Comparison of ENCODE assay signal across 7 cellular contexts in the genomic region with DNA sequence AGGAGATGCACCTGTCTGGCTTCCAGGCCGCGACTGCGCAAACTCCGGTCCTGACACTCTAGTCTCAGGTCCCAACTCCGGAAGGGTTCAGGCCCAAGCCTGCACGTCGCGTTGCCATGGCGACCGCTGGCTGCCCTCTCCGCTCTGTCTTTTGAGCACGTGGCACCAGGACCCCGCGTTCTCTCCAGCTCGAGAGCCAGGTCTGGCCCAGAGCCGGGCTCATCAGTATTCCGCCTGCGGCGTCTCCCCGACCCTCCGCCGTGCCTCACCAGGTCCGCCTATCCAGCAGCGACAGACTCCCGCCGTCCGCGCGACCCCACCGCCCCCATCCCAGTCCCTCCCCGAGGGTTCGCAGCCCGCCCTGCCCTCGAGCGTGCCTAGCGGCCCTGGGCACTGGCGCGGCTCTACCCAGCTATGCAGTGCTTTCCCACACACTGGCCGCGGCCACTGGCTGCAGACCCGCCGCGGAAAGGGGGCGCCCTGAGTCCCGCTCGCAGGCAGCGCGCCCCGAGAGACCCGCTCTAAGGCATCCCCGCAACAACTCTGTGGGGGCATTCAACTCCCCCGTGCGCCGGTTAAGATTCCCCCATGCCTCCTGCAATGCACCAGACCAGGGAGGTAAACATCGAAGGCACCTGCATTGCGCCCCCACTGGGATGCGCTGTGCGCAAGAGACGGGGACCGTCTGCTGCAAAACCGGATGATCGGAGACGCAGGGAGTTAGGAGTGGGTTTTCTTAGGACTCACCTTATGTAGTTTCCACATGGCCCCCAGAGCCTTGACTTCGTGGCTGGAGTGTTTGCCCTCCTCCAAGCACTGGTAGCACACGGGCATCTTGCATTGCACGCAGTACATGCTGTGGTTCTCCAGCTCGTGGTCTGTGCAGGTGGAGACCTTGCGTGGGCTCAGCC. TPM values are rescaled to one million over a fixed set of nuclear protein-coding genes. Genes with fewer than 3 reads are reported as not detected.
DNase-seq lines count a peak whose midpoint lies in the region; ATAC-seq, FAIRE-seq and TF ChIP-seq lines count a peak whose summit lies in the region.

No MANE protein-coding gene starts in this region.

- peak; percentile 48 for FAIRE-seq in urothelium cell line (lab: Jason Lieb, UNC)

- DNase-seq in H7 (peak; percentile 71), NCI-H510A treated with DMSO at 0.1 percent for 48 hours (lab: John Stamatoyannopoulos, UW) (peak; percentile 64), activated T-cell treated with anti-CD3 and anti-CD28 coated beads for 48 hours (ENCODE audit: low read depth) (peak; percentile 41), foreskin keratinocyte (peak in 1 of 2 donors; percentile 23), ovary (peak; percentile 20 to 72 (median 25)), urothelium cell line (ENCODE audit: low spot score) (no peak)

- H3K9me3 ChIP-seq in ovary: no peaks in the 10 kb centered on the region

- H3K4me1 ChIP-seq in foreskin keratinocyte: no peaks in the 10 kb centered on the region
- H3K4me1 ChIP-seq in ovary (ENCODE audit: insufficient read depth): peaks cover 7% of the 10 kb centered on the region

- 9 to 11% (median 10%) methylated on average over 57 to 68 of the region's 68 CpGs for WGBS in ovary, 3 donors

- TF ChIP-seq EP300 in ovary (IDR thresholded peaks at IDR 0.05): no peak

- H3K36me3 ChIP-seq in H7 (replicated peaks; ENCODE audit: control insufficient read depth, insufficient read depth, low read length) (no peaks in the 10 kb centered on the region), ovary (no peaks in the 10 kb centered on the region)

- H3K27ac ChIP-seq in foreskin keratinocyte (no peak overlapping the region), ovary (no peak overlapping the region)

- intact Hi-C loops in ovary (cut with DNase I): no loop called here

- ATAC-seq in foreskin keratinocyte: no peak
- no peak for ATAC-seq in GM21526 (IDR thresholded peaks at IDR 0.05; ENCODE audit: low FRiP score, unreplicated experiment)

- H3K4me3 ChIP-seq in H7 (ENCODE audit: insufficient read depth, low read depth, low read length) (peak overlapping the region; percentile 57), ovary (peak overlapping the region; percentile 71)

- peaks cover 47% of the 10 kb centered on the region for H3K27me3 ChIP-seq in H7 (ENCODE audit: control insufficient read depth, insufficient read depth, low read length)
- peaks cover 67% of the 10 kb centered on the region for H3K27me3 ChIP-seq in foreskin keratinocyte
- H3K27me3 ChIP-seq in ovary: no peaks in the 10 kb centered on the region

- no peak for TF ChIP-seq POLR2A in ovary (IDR thresholded peaks at IDR 0.05)

- peak; percentile 58 for TF ChIP-seq CTCF in foreskin keratinocyte (conservative IDR thresholded peaks at IDR 0.05)
- TF ChIP-seq CTCF in ovary (IDR thresholded peaks at IDR 0.05): peak in 1 of 3 donors; percentile 39

RNA-seq across cellular contexts. Expression of a gene that starts 1.3 kb away (rescaled TPM):
- 0.70 and 0.73 TPM in 2 replicates for total RNA-seq in H7 (2014; rRNA removed; shearing (Covaris generic))
- total RNA-seq in foreskin keratinocyte (0.07 TPM in 2 replicates), ovary (1 to 10 TPM in 5 of 7 donors, under 1 TPM in 2; 0.36 to 8.7 (median 1.7) TPM)
- polyA plus RNA-seq in foreskin keratinocyte (0.03 and 0.04 TPM in 2 replicates), ovary (1 to 10 TPM in 1 of 2 donors, under 1 TPM in 1; 0.40 to 2.1 TPM)
